In the genomic region with DNA sequence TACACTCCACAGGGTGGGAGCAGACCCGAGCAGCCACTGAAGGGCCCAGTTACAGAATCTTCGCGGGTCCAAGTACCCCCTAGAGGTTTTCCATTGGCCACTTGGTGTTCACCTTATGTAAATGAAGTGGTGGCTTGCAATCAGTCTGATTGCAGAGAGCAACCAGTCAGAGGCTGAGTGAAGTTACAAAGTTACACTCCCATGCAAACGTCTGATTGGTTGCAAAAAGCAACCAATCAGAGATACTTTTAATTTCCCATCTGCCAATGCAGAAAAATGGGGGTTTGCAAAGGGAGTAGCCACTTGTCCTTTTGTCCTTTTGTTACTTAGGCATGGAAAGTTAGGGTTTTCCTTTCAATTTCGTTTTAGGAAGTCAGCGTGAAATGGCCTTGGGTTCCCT, we compare ENCODE assay signal across 25 cellular contexts.
"Had no signal": no experiment of that assay in that cellular context is flagged by ENCODE, and none has a peak within 500 bp of the region (broad histone marks: within the 10 kb centered on the region; RNA-seq: fewer than 3 reads in every experiment).

No MANE protein-coding gene starts in this region.

- H3K27ac ChIP-seq: breast epithelium, colonic mucosa, RWPE1, SJCRH30, VCaP had no signal

- H3K36me3 ChIP-seq: breast epithelium, colonic mucosa, SJCRH30 had no signal

- H3K4me3 ChIP-seq: breast epithelium, colonic mucosa, SJCRH30 had no signal

- H3K4me2 ChIP-seq: SK-N-SH had no signal

- H3K9me3 ChIP-seq: breast epithelium, colonic mucosa, SJCRH30, SK-N-SH had no signal

- DNase-seq: activated CD4-positive, alpha-beta T cell treated with anti-CD3 and anti-CD28 coated beads for 4 hours; activated CD8-positive, alpha-beta memory T cell treated with anti-CD3 and anti-CD28 coated beads, Interleukin-2, amount 10 ng/mL, durations not matched to agents 7 days and 5 days; activated effector memory CD4-positive, alpha-beta T cell treated with Interleukin-2 at 50 U/mL for 16 hours; activated naive CD4-positive, alpha-beta T cell; activated T-cell treated with anti-CD3 and anti-CD28 coated beads, Interleukin-2, amount 50 U/mL, for 24 hours; aorta; caudate nucleus; colonic mucosa; Kasumi-1; NCI-H1105; NCI-H1436; NCI-H1694 treated with DMSO at 0.1 percent for 48 hours; NCI-H2171; NCI-H2227 treated with DMSO at 0.1 percent for 48 hours; NCI-H446 treated with DMSO at 0.1 percent for 48 hours; NCI-H524 treated with DMSO at 0.1 percent for 48 hours; NCI-H774; Right ventricle myocardium superior; SK-N-SH; T-helper 1 cell had no signal

- H3K9ac ChIP-seq: SK-N-SH had no signal

- H3K4me1 ChIP-seq: breast epithelium, colonic mucosa, SJCRH30 had no signal

- ATAC-seq: activated CD8-positive, alpha-beta memory T cell treated with anti-CD3 and anti-CD28 coated beads, Interleukin-2, amount 10 ng/mL, durations not matched to agents 7 days and 5 days; Panc1 had no signal

- H3K27me3 ChIP-seq: breast epithelium, colonic mucosa had no signal
